Comparison of ENCODE assay signal across 1 cellular context in genomic region chr11:75562048-75562835, GRCh38.
A peak's percentile ranks its signal among the peaks of the same experiment; 100 is the strongest.
TF ChIP-seq lines count a peak whose summit lies in the region.

TSS of gene SERPINH1 (plus strand) at chr11:75562253. CDS start at chr11:75566350, 4,097 bp downstream.

TF ChIP-seq in GM12878, 131 proteins besides CTCF, POLR2A, EP300 and RAD21 (continued from another document):
- TF ChIP-seq MTA2 (IDR thresholded peaks at IDR 0.05; ENCODE audit: low read depth) (no peak), POLR2AphosphoS2 (IDR thresholded peaks at IDR 0.05; ENCODE audit: low read depth, low read length) (peak; percentile 75), SMAD1 (IDR thresholded peaks at IDR 0.05; ENCODE audit: low read depth, partially characterized antibody) (peak; percentile 61)
